Comparison of ENCODE assay signal across 24 cellular contexts in the genomic region with DNA sequence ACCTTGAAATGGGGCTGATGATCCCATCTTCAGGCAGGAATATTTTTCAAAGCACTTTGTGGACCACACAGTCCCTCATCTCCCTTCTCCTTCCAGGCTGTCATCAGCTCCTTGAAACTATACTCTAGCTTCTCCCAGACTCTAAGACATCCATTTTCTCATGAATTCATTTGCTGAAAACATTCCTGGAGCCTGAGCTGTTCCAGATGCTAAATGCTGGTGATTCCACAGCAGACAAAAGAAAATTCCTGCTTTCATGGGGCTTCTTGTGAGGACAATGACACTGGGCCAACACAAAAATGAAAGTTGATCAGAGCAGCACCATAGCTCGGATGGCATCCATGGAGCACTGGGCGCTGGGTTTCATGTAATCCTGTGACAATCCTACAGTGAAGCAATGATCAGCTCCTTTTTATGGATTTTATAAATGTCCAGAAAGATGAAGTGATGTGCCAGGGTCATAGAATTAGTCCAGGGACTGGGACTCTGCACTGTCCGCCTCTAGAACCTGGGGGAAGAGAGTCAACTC. TPM values are rescaled to one million over a fixed set of nuclear protein-coding genes. Genes with fewer than 3 reads are reported as not detected.
DNase-seq lines count a peak whose midpoint lies in the region; ATAC-seq and TF ChIP-seq lines count a peak whose summit lies in the region.
"Had no signal": no experiment of that assay in that cellular context is flagged by ENCODE, and none has a peak within 500 bp of the region (broad histone marks: within the 10 kb centered on the region; RNA-seq: fewer than 3 reads in every experiment).

No MANE protein-coding gene starts in this region.

- in situ Hi-C loops in transverse colon (cut with MboI; ENCODE audit: low pct_ligation_motif_present in 1 of 4, low pct_unique_long_range_greater_than_20kb in 1 of 4, low sequenced_read_pairs in 3 of 4), result no loop called here
- in situ Hi-C loops in GM13977 (cut with MboI; ENCODE audit: low pct_unique_long_range_greater_than_20kb, low sequenced_read_pairs, unreplicated experiment), result no loop called here

- H3K27me3 ChIP-seq in transverse colon, result no peaks in the 10 kb centered on the region
- H3K27me3 ChIP-seq: breast epithelium, dorsolateral prefrontal cortex, heart left ventricle had no signal

- peaks cover 0 to 21% (median 11%) of the 10 kb centered on the region in 4 donors for H3K4me1 ChIP-seq in transverse colon

- peak overlapping the region in 3 of 5 experiments; percentile 50 to 75 (median 64) for H3K27ac Mint-ChIP-seq in brain
- H3K27ac Mint-ChIP-seq: activated naive CD4-positive, alpha-beta T cell treated with anti-CD3 and anti-CD28 coated beads, Interleukin-2, amount 50 U/mL, for 72 hours; type B pancreatic cell had no signal

- H3K27me3 Mint-ChIP-seq in brain, result peaks cover 7% of the 10 kb centered on the region

- no peak for TF ChIP-seq EP300 in transverse colon (IDR thresholded peaks at IDR 0.05; ENCODE audit: low read depth)

- no peaks in the 10 kb centered on the region for H3K9me3 ChIP-seq in transverse colon
- H3K9me3 ChIP-seq: mucosa of descending colon had no signal

- intact Hi-C loops in transverse colon (cut with DNase I; ENCODE audit: low total_unique reads), result no loop called here

- peak overlapping the region in 3 of 4 donors; percentile 7 to 62 (median 54) for H3K27ac ChIP-seq in transverse colon
- H3K27ac ChIP-seq: dorsolateral prefrontal cortex, RWPE1 had no signal

- H3K9me3 Mint-ChIP-seq in brain, result no peaks in the 10 kb centered on the region
- H3K9me3 Mint-ChIP-seq: activated naive CD4-positive, alpha-beta T cell treated with anti-CD3 and anti-CD28 coated beads, Interleukin-2, amount 50 U/mL, for 72 hours; type B pancreatic cell had no signal

- TF ChIP-seq POLR2A in transverse colon (IDR thresholded peaks at IDR 0.05), result no peak

- 83 to 85% methylated on average over 2 to 3 of the region's 3 CpGs for WGBS in transverse colon (ENCODE audit: low coverage in 1 of 2), 2 donors

- H3K4me3 ChIP-seq in transverse colon, result no peak overlapping the region
- H3K4me3 ChIP-seq: dorsolateral prefrontal cortex, heart left ventricle, mucosa of descending colon had no signal

- peaks cover 56% of the 10 kb centered on the region for H3K4me1 Mint-ChIP-seq in brain

- no peaks in the 10 kb centered on the region for H3K36me3 ChIP-seq in transverse colon
- H3K36me3 ChIP-seq: breast epithelium, heart left ventricle had no signal

- DNase-seq in GM04504 (ENCODE audit: low read depth) (peak; percentile 32), hepatic stellate cell (ENCODE audit: low spot score) (peak; percentile 47), transverse colon (no peak), GM13977 (ENCODE audit: low spot score) (no peak), H4 (ENCODE audit: low spot score) (no peak)
- DNase-seq: activated CD4-positive, alpha-beta T cell treated with anti-CD3 and anti-CD28 coated beads for 1 hour; activated CD8-positive, alpha-beta memory T cell treated with anti-CD3 and anti-CD28 coated beads for 24 hours; erythroblast; left ventricle myocardium superior; mucosa of descending colon; NCI-H1092 treated with DMSO at 0.1 percent for 48 hours; NCI-H2081; NCI-H446; NK-92 treated with Interleukin-12 subunit alpha and Interleukin-12 subunit beta, amount 100 ng/mL, for 24 hours; stimulated activated naive CD4-positive, alpha-beta T cell treated with Interleukin-2 at 50 U/mL for 16 hours; SW 1271 had no signal

- H3K36me3 Mint-ChIP-seq in brain, result no peaks in the 10 kb centered on the region
- H3K36me3 Mint-ChIP-seq: activated naive CD4-positive, alpha-beta T cell treated with anti-CD3 and anti-CD28 coated beads, Interleukin-2, amount 50 U/mL, for 72 hours; type B pancreatic cell had no signal

- no peak for ATAC-seq in GM21528 (IDR thresholded peaks at IDR 0.05; ENCODE audit: low FRiP score, unreplicated experiment)
- ATAC-seq: activated naive CD4-positive, alpha-beta T cell treated with anti-CD3 and anti-CD28 coated beads, Interleukin-2, amount 50 U/mL, for 72 hours; heart left ventricle; left ventricle myocardium superior; mucosa of descending colon had no signal

- TF ChIP-seq CTCF in brain (conservative IDR thresholded peaks at IDR 0.05) (no peak), transverse colon (IDR thresholded peaks at IDR 0.05) (no peak), GM13977 (IDR thresholded peaks at IDR 0.05; ENCODE audit: extremely low read depth, insufficient read depth, missing control alignments) (no peak)

- no peak overlapping the region for H3K4me3 Mint-ChIP-seq in brain
- H3K4me3 Mint-ChIP-seq: type B pancreatic cell had no signal

RNA-seq across cellular contexts. Expression of a gene that starts 47.4 kb away (rescaled TPM):
- 23.8 TPM for polyA plus RNA-seq in brain (ENCODE audit: insufficient read depth, low read depth, low replicate concordance)
- total RNA-seq in transverse colon, result 100 to 1,000 TPM in 1 of 4 donors, 10 to 100 TPM in 3; 52.3 to 146 (median 77.0) TPM
- 6.1 and 8.8 TPM in 2 replicates for total RNA-seq in H4 (2014; rRNA removed; shearing (Covaris generic))

Comparison
In these comparisons a context has a peak if more than half of its experiments do, and no peak if none do; other contexts are left out.
1. DNase-seq: peak in GM04504 (single experiment) and hepatic stellate cell (single experiment); none in transverse colon (single experiment), GM13977 (single experiment) and H4 (single experiment).